In the genomic region with DNA sequence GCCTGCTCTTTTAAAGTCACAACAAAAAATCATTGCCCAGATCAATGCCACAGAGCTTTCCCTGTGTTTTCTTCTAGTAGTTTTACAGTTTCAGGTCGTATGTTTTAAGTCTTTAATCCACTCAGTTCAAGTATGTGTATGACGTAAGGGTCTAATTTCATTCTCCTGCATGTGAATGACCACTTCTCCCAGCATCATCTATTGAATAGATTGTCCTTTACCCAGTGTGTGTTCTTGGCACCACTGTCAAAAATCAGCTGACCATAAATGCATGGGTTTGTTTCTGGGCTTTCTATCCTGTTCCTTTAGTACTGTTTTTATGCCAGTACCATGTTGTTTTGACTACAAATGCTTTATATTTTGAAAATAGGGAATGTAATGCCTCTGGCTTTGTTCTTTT, we compare ENCODE assay signal across 30 cellular contexts.
"Had no signal": no experiment of that assay in that cellular context is flagged by ENCODE, and none has a peak within 500 bp of the region (broad histone marks: within the 10 kb centered on the region; RNA-seq: fewer than 3 reads in every experiment).

No MANE protein-coding gene starts in this region.

- H3K4me1 Mint-ChIP-seq: activated CD4-positive, alpha-beta T cell treated with anti-CD3 and anti-CD28 coated beads, Interleukin-2, amount 10 ng/mL, durations not matched to agents 24 days and 14 days; activated naive CD8-positive, alpha-beta T cell treated with anti-CD3 and anti-CD28 coated beads for 36 hours; activated T-helper 17 cell treated with anti-CD3 and anti-CD28 coated beads, Interleukin-2, amount 50 U/mL, for 72 hours had no signal

- H3K9me3 ChIP-seq: Peyer's patch had no signal

- H3K27ac Mint-ChIP-seq: activated CD4-positive, alpha-beta T cell treated with anti-CD3 and anti-CD28 coated beads, Interleukin-2, amount 10 ng/mL, durations not matched to agents 24 days and 14 days; activated CD8-positive, alpha-beta T cell treated with anti-CD3 and anti-CD28 coated beads for 36 hours; activated naive CD8-positive, alpha-beta T cell treated with anti-CD3 and anti-CD28 coated beads for 36 hours; activated T-cell treated with anti-CD3 and anti-CD28 coated beads, Interleukin-2, amount 50 U/mL, for 72 hours; activated T-helper 17 cell treated with anti-CD3 and anti-CD28 coated beads, Interleukin-2, amount 50 U/mL, for 72 hours had no signal

- H3K4me3 Mint-ChIP-seq: activated CD4-positive, alpha-beta T cell treated with anti-CD3 and anti-CD28 coated beads, Interleukin-2, amount 10 ng/mL, durations not matched to agents 24 days and 14 days; activated CD8-positive, alpha-beta T cell treated with anti-CD3 and anti-CD28 coated beads for 36 hours; activated naive CD8-positive, alpha-beta T cell treated with anti-CD3 and anti-CD28 coated beads for 36 hours; activated T-cell treated with anti-CD3 and anti-CD28 coated beads, Interleukin-2, amount 50 U/mL, for 72 hours; activated T-helper 17 cell treated with anti-CD3 and anti-CD28 coated beads, Interleukin-2, amount 50 U/mL, for 72 hours had no signal

- DNase-seq: activated CD4-positive, alpha-beta T cell treated with anti-CD3 and anti-CD28 coated beads, Interleukin-2, amount 10 ng/mL, durations not matched to agents 24 days and 14 days; activated CD4-positive, alpha-beta T cell treated with anti-CD3 and anti-CD28 coated beads, Interleukin-2, amount 50 U/mL, for 4 hours; activated CD8-positive, alpha-beta T cell treated with anti-CD3 and anti-CD28 coated beads for 36 hours; activated effector memory CD4-positive, alpha-beta T cell treated with anti-CD3 and anti-CD28 coated beads, Interleukin-2, amount 50 U/mL, for 16 hours; activated naive CD4-positive, alpha-beta T cell; activated naive CD4-positive, alpha-beta T cell treated with anti-CD3 and anti-CD28 coated beads, Interleukin-2, amount 50 U/mL, for 16 hours; activated naive CD8-positive, alpha-beta T cell treated with anti-CD3 and anti-CD28 coated beads for 36 hours; activated T-cell treated with anti-CD3 and anti-CD28 coated beads, Interleukin-2, amount 50 U/mL, for 1 hour; activated T-cell treated with anti-CD3 and anti-CD28 coated beads, Interleukin-2, amount 50 U/mL, for 72 hours; amniotic stem cell; aorta; brain microvascular endothelial cell; central memory CD4-positive, alpha-beta T cell; NCI-H1092 treated with DMSO at 0.1 percent for 48 hours; NCI-H1417; NCI-H146; NCI-H187; NCI-H2171 treated with DMSO at 0.1 percent for 48 hours; NCI-H2227 treated with DMSO at 0.1 percent for 48 hours; NCI-H446; NCI-H510A treated with DMSO at 0.1 percent for 48 hours; NCI-H526 treated with DMSO at 0.1 percent for 48 hours; NCI-H774; PC-3; Peyer's patch; RPMI8226; SHP77 treated with DMSO at 0.1 percent for 48 hours; T1000; WERI-Rb-1 had no signal

- H3K27ac ChIP-seq: brain microvascular endothelial cell, Peyer's patch, WERI-Rb-1 had no signal

- H3K27me3 ChIP-seq: brain microvascular endothelial cell, Peyer's patch had no signal

- H3K27me3 Mint-ChIP-seq: activated CD4-positive, alpha-beta T cell treated with anti-CD3 and anti-CD28 coated beads, Interleukin-2, amount 10 ng/mL, durations not matched to agents 24 days and 14 days; activated CD8-positive, alpha-beta T cell treated with anti-CD3 and anti-CD28 coated beads for 36 hours; activated naive CD8-positive, alpha-beta T cell treated with anti-CD3 and anti-CD28 coated beads for 36 hours; activated T-helper 17 cell treated with anti-CD3 and anti-CD28 coated beads, Interleukin-2, amount 50 U/mL, for 72 hours had no signal

- ATAC-seq: activated CD8-positive, alpha-beta T cell treated with anti-CD3 and anti-CD28 coated beads for 36 hours; activated T-cell treated with anti-CD3 and anti-CD28 coated beads, Interleukin-2, amount 50 U/mL, for 72 hours; activated T-helper 17 cell treated with anti-CD3 and anti-CD28 coated beads, Interleukin-2, amount 50 U/mL, for 72 hours; PC-3 had no signal

- H3K4me1 ChIP-seq: Peyer's patch had no signal

- H3K9me3 Mint-ChIP-seq: activated CD4-positive, alpha-beta T cell treated with anti-CD3 and anti-CD28 coated beads, Interleukin-2, amount 10 ng/mL, durations not matched to agents 24 days and 14 days; activated CD8-positive, alpha-beta T cell treated with anti-CD3 and anti-CD28 coated beads for 36 hours; activated naive CD8-positive, alpha-beta T cell treated with anti-CD3 and anti-CD28 coated beads for 36 hours; activated T-cell treated with anti-CD3 and anti-CD28 coated beads, Interleukin-2, amount 50 U/mL, for 72 hours; activated T-helper 17 cell treated with anti-CD3 and anti-CD28 coated beads, Interleukin-2, amount 50 U/mL, for 72 hours had no signal
